ENCODE assay signal across 8 cellular contexts in the genomic region with DNA sequence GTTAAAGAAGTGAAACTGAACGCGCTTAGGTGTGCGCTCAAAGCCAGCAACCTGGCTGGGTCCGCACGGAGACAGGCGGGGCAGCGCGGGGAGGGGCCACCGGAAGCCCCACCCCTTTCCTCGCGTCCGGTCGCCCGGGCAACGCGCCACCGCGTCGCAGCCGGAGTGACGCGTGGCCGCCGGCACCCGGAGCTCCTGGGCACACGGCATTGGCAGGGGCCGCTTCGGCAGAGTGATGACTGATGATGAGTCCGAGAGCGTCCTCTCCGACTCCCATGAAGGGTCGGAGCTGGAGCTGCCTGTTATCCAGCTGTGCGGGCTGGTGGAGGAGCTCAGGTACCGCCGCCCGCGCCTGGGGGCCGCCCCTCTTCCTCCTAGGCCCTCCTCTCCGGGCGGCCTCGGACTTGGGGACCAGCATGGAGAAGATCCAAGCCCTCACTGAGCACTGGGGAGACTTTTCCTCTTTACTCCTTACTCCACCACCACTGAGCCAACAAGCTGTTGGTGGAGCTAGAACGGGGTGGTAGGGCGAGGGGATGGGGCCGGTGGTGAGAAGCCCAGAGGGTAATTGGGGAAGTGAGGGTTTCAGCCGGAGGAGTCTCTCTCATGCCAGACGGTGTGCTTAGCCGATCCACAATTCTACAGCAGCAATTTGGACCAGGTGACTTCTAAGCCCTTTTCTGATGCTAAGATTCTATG. TPM values are rescaled to one million over a fixed set of nuclear protein-coding genes. Genes with fewer than 3 reads are reported as not detected.
DNase-seq lines count a peak whose midpoint lies in the region; ATAC-seq and TF ChIP-seq lines count a peak whose summit lies in the region.

No MANE protein-coding gene starts in this region.

- TF ChIP-seq CTCF in colonic mucosa (IDR thresholded peaks at IDR 0.05) (no peak), left lung (IDR thresholded peaks at IDR 0.05) (no peak)

- H3K9me3 ChIP-seq in colonic mucosa, result no peaks in the 10 kb centered on the region
- H3K9me3 ChIP-seq in left lung, result no peaks in the 10 kb centered on the region

- H3K27me3 ChIP-seq in colonic mucosa (no peaks in the 10 kb centered on the region), left lung (no peaks in the 10 kb centered on the region)

- DNase-seq in AG08395 (ENCODE audit: low spot score) (peak; percentile 93), NCI-H2227 treated with DMSO at 0.1 percent for 48 hours (lab: John Stamatoyannopoulos, UW) (peak; percentile 57), colonic mucosa (peak; percentile 83), left lung (peak; percentile 72 to 92)
- DNase-seq in activated CD4-positive, alpha-beta T cell treated with anti-CD3 and anti-CD28 coated beads for 24 hours (ENCODE audit: low read depth in 2 of 2), result peak; percentile 71 to 76
- DNase-seq in stimulated activated CD4-positive, alpha-beta T cell treated with anti-CD3 and anti-CD28 coated beads, Interleukin-2, amount 100 ng/mL, for 24 hours, result peak; percentile 85 to 89

- H3K36me3 ChIP-seq in colonic mucosa (no peaks in the 10 kb centered on the region), left lung (no peaks in the 10 kb centered on the region)

- peak; percentile 83 for ATAC-seq in GM18861 (IDR thresholded peaks at IDR 0.05; ENCODE audit: unreplicated experiment)
- peak; percentile 89 for ATAC-seq in HG03064 (IDR thresholded peaks at IDR 0.05; ENCODE audit: low read depth, unreplicated experiment)
- peak; percentile 100 for ATAC-seq in left lung

- peak overlapping the region; percentile 43 to 72 for H3K9ac ChIP-seq in colonic mucosa (ENCODE audit: low read depth in 2 of 2, low read length in 2 of 2)

- H3K4me1 ChIP-seq in colonic mucosa (peaks cover 6% of the 10 kb centered on the region), left lung (peaks cover 0 to 12% of the 10 kb centered on the region in 2 donors)

- H3K4me3 ChIP-seq in colonic mucosa (peak overlapping the region; percentile 74), left lung (peak overlapping the region; percentile 60 to 67)

- H3K27ac ChIP-seq in colonic mucosa, result no peak overlapping the region
- H3K27ac ChIP-seq in left lung, result no peak overlapping the region

- intact Hi-C loops in colonic mucosa (cut with DNase I) (no loop called here), left lung (cut with DNase I) (no loop called here)

RNA-seq across cellular contexts. Expression of gene PRSS54, which starts 44.9 kb away (rescaled TPM):
- total RNA-seq in colonic mucosa (not detected), left lung (not detected)

RNA-seq across cellular contexts. Expression of gene CSNK2A2, which starts 52.0 kb away (rescaled TPM):
- 10 to 100 TPM; 53.4 to 62.0 TPM for total RNA-seq in colonic mucosa
- 10 to 100 TPM; 55.5 to 69.0 TPM for total RNA-seq in left lung
